In genomic region chr13:66180806-66181205, GRCh38 we compare ENCODE assay signal across 21 cellular contexts.
"Had no signal": no experiment of that assay in that cellular context is flagged by ENCODE, and none has a peak within 500 bp of the region (broad histone marks: within the 10 kb centered on the region; RNA-seq: fewer than 3 reads in every experiment).

No MANE protein-coding gene starts in this region.

- H3K9ac ChIP-seq: neural progenitor cell had no signal

- H2AFZ ChIP-seq: neural progenitor cell had no signal

- H3K36me3 Mint-ChIP-seq: activated naive CD8-positive, alpha-beta T cell; naive thymus-derived CD8-positive, alpha-beta T cell; neural progenitor cell had no signal

- H3K4me3 Mint-ChIP-seq: activated naive CD8-positive, alpha-beta T cell; activated T-cell treated with anti-CD3 and anti-CD28 coated beads, Interleukin-2, amount 50 U/mL, for 4 hours; naive thymus-derived CD8-positive, alpha-beta T cell; neural progenitor cell had no signal

- DNase-seq: activated CD4-positive, alpha-beta T cell treated with anti-CD3 and anti-CD28 coated beads for 1 hour; activated CD4-positive, alpha-beta T cell treated with anti-CD3 and anti-CD28 coated beads, Interleukin-2, amount 50 U/mL, for 1 hour; activated CD8-positive, alpha-beta memory T cell treated with anti-CD3 and anti-CD28 coated beads for 24 hours; activated CD8-positive, alpha-beta memory T cell treated with anti-CD3 and anti-CD28 coated beads, Interleukin-2, amount 50 U/mL, for 48 hours; activated naive CD4-positive, alpha-beta T cell; activated T-cell treated with anti-CD3 and anti-CD28 coated beads, Interleukin-2, amount 50 U/mL, for 4 hours; heart right ventricle; left colon; lower lobe of right lung; naive thymus-derived CD8-positive, alpha-beta T cell; stimulated activated CD4-positive, alpha-beta T cell treated with anti-CD3 and anti-CD28 coated beads, Interleukin-12 subunit alpha, Interleukin-12 subunit beta, amount 100 ng/mL, for 4 hours; stomach; T-helper 1 cell; transverse colon; WERI-Rb-1 had no signal

- H3K4me1 ChIP-seq: breast epithelium, heart right ventricle, lower lobe of right lung, neural progenitor cell, right atrium auricular region, stomach, transverse colon had no signal

- H3K4me1 Mint-ChIP-seq: naive thymus-derived CD8-positive, alpha-beta T cell; neural progenitor cell had no signal

- H3K27me3 ChIP-seq: breast epithelium, heart right ventricle, neural progenitor cell, right atrium auricular region, stomach, transverse colon had no signal

- H3K27ac Mint-ChIP-seq: activated naive CD8-positive, alpha-beta T cell; activated T-helper 2 cell treated with anti-CD3 and anti-CD28 coated beads, Interferon-gamma antibody, Interleukin-2, Interleukin-4, amounts not matched to agents 10 μg/mL and 5 μg/mL and 100 μg/mL, durations not matched to agents 14 hours and 24 hours and 36 hours; naive thymus-derived CD8-positive, alpha-beta T cell; neural progenitor cell; progenitor cell of endocrine pancreas had no signal

- H3K4me2 ChIP-seq: neural progenitor cell had no signal

- H3K27ac ChIP-seq: breast epithelium, heart right ventricle, lower lobe of right lung, neural progenitor cell, right atrium auricular region, stomach, transverse colon, WERI-Rb-1 had no signal

- H3K36me3 ChIP-seq: breast epithelium, heart right ventricle, lower lobe of right lung, neural progenitor cell, right atrium auricular region, stomach, transverse colon, WERI-Rb-1 had no signal

- ATAC-seq: activated T-cell treated with anti-CD3 and anti-CD28 coated beads, Interleukin-2, amount 50 U/mL, for 4 hours; heart right ventricle; left colon; lower lobe of right lung; naive thymus-derived CD8-positive, alpha-beta T cell had no signal

- H3K27me3 Mint-ChIP-seq: activated naive CD8-positive, alpha-beta T cell; naive thymus-derived CD8-positive, alpha-beta T cell; progenitor cell of endocrine pancreas had no signal

- H3K9me3 ChIP-seq: breast epithelium, heart right ventricle, lower lobe of right lung, right atrium auricular region, stomach, transverse colon had no signal

- H3K4me3 ChIP-seq: breast epithelium, heart right ventricle, lower lobe of right lung, neural progenitor cell, right atrium auricular region, stomach, transverse colon had no signal
